ENCODE assay signal across 8 cellular contexts in genomic region chr1:145956361-145956760, GRCh38. TPM values are rescaled to one million over a fixed set of nuclear protein-coding genes. Genes with fewer than 3 reads are reported as not detected.
A peak's percentile ranks its signal among the peaks of the same experiment; 100 is the strongest.
DNase-seq lines count a peak whose midpoint lies in the region; ATAC-seq, FAIRE-seq and TF ChIP-seq lines count a peak whose summit lies in the region.
"Had no signal": no experiment of that assay in that cellular context is flagged by ENCODE, and none has a peak within 500 bp of the region (broad histone marks: within the 10 kb centered on the region; RNA-seq: fewer than 3 reads in every experiment).

No MANE protein-coding gene starts in this region.

- no peak overlapping the region for H3K27ac Mint-ChIP-seq in activated T-helper 2 cell treated with anti-CD3 and anti-CD28 coated beads, Interferon-gamma antibody, Interleukin-2, Interleukin-4, amounts not matched to agents 10 μg/mL and 5 μg/mL and 100 μg/mL, durations not matched to agents 14 hours and 24 hours and 36 hours

- H3K27me3 Mint-ChIP-seq in activated T-helper 2 cell treated with anti-CD3 and anti-CD28 coated beads, Interferon-gamma antibody, Interleukin-2, Interleukin-4, amounts not matched to agents 10 μg/mL and 5 μg/mL and 100 μg/mL, durations not matched to agents 14 hours and 24 hours and 36 hours (ENCODE audit: low read depth), result no peaks in the 10 kb centered on the region

- no peaks in the 10 kb centered on the region for H3K9me3 Mint-ChIP-seq in activated T-helper 2 cell treated with anti-CD3 and anti-CD28 coated beads, Interferon-gamma antibody, Interleukin-2, Interleukin-4, amounts not matched to agents 10 μg/mL and 5 μg/mL and 100 μg/mL, durations not matched to agents 14 hours and 24 hours and 36 hours

- H3K36me3 Mint-ChIP-seq in activated T-helper 2 cell treated with anti-CD3 and anti-CD28 coated beads, Interferon-gamma antibody, Interleukin-2, Interleukin-4, amounts not matched to agents 10 μg/mL and 5 μg/mL and 100 μg/mL, durations not matched to agents 14 hours and 24 hours and 36 hours (ENCODE audit: low read depth), result peaks cover 22% of the 10 kb centered on the region

- H3K4me3 Mint-ChIP-seq in activated T-helper 2 cell treated with anti-CD3 and anti-CD28 coated beads, Interferon-gamma antibody, Interleukin-2, Interleukin-4, amounts not matched to agents 10 μg/mL and 5 μg/mL and 100 μg/mL, durations not matched to agents 14 hours and 24 hours and 36 hours (ENCODE audit: low read depth), result peak overlapping the region; percentile 98

- DNase-seq in activated T-helper 2 cell treated with anti-CD3 and anti-CD28 coated beads, Interferon-gamma antibody, Interleukin-2, Interleukin-4, amounts not matched to agents 10 μg/mL and 5 μg/mL and 100 μg/mL, durations not matched to agents 14 hours and 24 hours and 36 hours (ENCODE audit: low spot score), result no peak
- DNase-seq in kidney, result no peak
- DNase-seq: KG1 had no signal

- intact Hi-C loops in activated T-helper 2 cell treated with anti-CD3 and anti-CD28 coated beads, Interferon-gamma antibody, Interleukin-2, Interleukin-4, amounts not matched to agents 10 μg/mL and 5 μg/mL and 100 μg/mL, durations not matched to agents 14 hours and 24 hours and 36 hours (cut with micrococcal nuclease), result no loop called here
- intact Hi-C loops in kidney (cut with DNase I), result no loop called here

- H3K9me3 ChIP-seq in HUES6 (ENCODE audit: control insufficient read depth, insufficient read depth, low read depth, low read length), result no peaks in the 10 kb centered on the region
- no peaks in the 10 kb centered on the region for H3K9me3 ChIP-seq in kidney (ENCODE audit: control insufficient read depth in 1 of 2, low read length in 2 of 2)
- H3K9me3 ChIP-seq in stomach smooth muscle (ENCODE audit: control insufficient read depth in 2 of 2, low read length in 2 of 2), result no peaks in the 10 kb centered on the region

- H3K4me1 ChIP-seq in HUES6 (ENCODE audit: control insufficient read depth, insufficient read depth, low read length) (peaks cover 10% of the 10 kb centered on the region; the same call in 1 of the 2 replicates), kidney (ENCODE audit: control insufficient read depth in 1 of 2, insufficient read depth in 1 of 2, low read depth in 1 of 2, low read length in 2 of 2) (peaks cover 10 to 11% of the 10 kb centered on the region in 2 donors), stomach smooth muscle (ENCODE audit: control insufficient read depth, insufficient read depth, low read length) (peaks cover 43% of the 10 kb centered on the region)

- TF ChIP-seq CTCF in kidney (IDR thresholded peaks at IDR 0.05; ENCODE audit: borderline replicate concordance, extremely low read depth, insufficient read depth), result no peak

- H3K4me1 Mint-ChIP-seq in activated T-helper 2 cell treated with anti-CD3 and anti-CD28 coated beads, Interferon-gamma antibody, Interleukin-2, Interleukin-4, amounts not matched to agents 10 μg/mL and 5 μg/mL and 100 μg/mL, durations not matched to agents 14 hours and 24 hours and 36 hours (ENCODE audit: low read depth), result peaks cover 56% of the 10 kb centered on the region

- H3K9ac ChIP-seq in HUES6 (ENCODE audit: low read length), result no peak overlapping the region
- peak overlapping the region; percentile 64 to 76 for H3K9ac ChIP-seq in kidney (ENCODE audit: low read length in 2 of 2)
- peak overlapping the region; percentile 84 for H3K9ac ChIP-seq in stomach smooth muscle (ENCODE audit: low read length in 2 of 2)

- ATAC-seq in GM19351 (IDR thresholded peaks at IDR 0.05; ENCODE audit: unreplicated experiment) (no peak), GM21367 (IDR thresholded peaks at IDR 0.05; ENCODE audit: unreplicated experiment) (no peak), GM21381 (IDR thresholded peaks at IDR 0.05; ENCODE audit: unreplicated experiment) (no peak)

- H3K27ac ChIP-seq in HUES6 (ENCODE audit: low read depth, low read length) (no peak overlapping the region), kidney (ENCODE audit: low read depth in 2 of 2, low read length in 2 of 2) (peak overlapping the region; percentile 86 to 91), stomach smooth muscle (ENCODE audit: low read length) (peak overlapping the region; percentile 92)

- H3K36me3 ChIP-seq in HUES6 (ENCODE audit: control insufficient read depth, insufficient read depth, low read length), result no peaks in the 10 kb centered on the region
- no peaks in the 10 kb centered on the region for H3K36me3 ChIP-seq in kidney (ENCODE audit: control insufficient read depth in 1 of 2, insufficient read depth in 2 of 2, low read length in 2 of 2)
- H3K36me3 ChIP-seq in stomach smooth muscle (ENCODE audit: control insufficient read depth in 2 of 2, insufficient read depth in 2 of 2, low read length in 2 of 2), result peaks cover 0 to 2% of the 10 kb centered on the region in 2 donors

- H3K27me3 ChIP-seq in HUES6 (ENCODE audit: control insufficient read depth, insufficient read depth, low read length), result peaks cover 57% of the 10 kb centered on the region
- H3K27me3 ChIP-seq in stomach smooth muscle (ENCODE audit: control insufficient read depth in 1 of 2, insufficient read depth in 2 of 2, low read length in 2 of 2), result no peaks in the 10 kb centered on the region

- H3K4me3 ChIP-seq in HUES6 (ENCODE audit: low read depth, low read length) (peak overlapping the region; percentile 66; the same call in 1 of the 2 replicates), kidney (ENCODE audit: low read length in 2 of 2) (peak overlapping the region; percentile 76 to 83), stomach smooth muscle (ENCODE audit: low read length in 2 of 2) (peak overlapping the region; percentile 63 to 86)

- FAIRE-seq in kidney (lab: Jason Lieb, UNC), result no peak

RNA-seq across cellular contexts. Expression of gene LIX1L, which starts 1.5 kb away (rescaled TPM):
- total RNA-seq in activated T-helper 2 cell treated with anti-CD3 and anti-CD28 coated beads, Interferon-gamma antibody, Interleukin-2, Interleukin-4, amounts not matched to agents 10 μg/mL and 5 μg/mL and 100 μg/mL, durations not matched to agents 14 hours and 24 hours and 36 hours, result 38.1 and 39.4 TPM in 2 replicates
- total RNA-seq in kidney, result 27.8 TPM
- 10.0 TPM for polyA plus RNA-seq in kidney (ENCODE audit: insufficient read depth, low read depth, low replicate concordance)

RNA-seq across cellular contexts. Expression of gene ANKRD34A, which starts 8.0 kb away (rescaled TPM):
- total RNA-seq in activated T-helper 2 cell treated with anti-CD3 and anti-CD28 coated beads, Interferon-gamma antibody, Interleukin-2, Interleukin-4, amounts not matched to agents 10 μg/mL and 5 μg/mL and 100 μg/mL, durations not matched to agents 14 hours and 24 hours and 36 hours, result 4.1 TPM in 2 replicates
- 0.76 TPM for total RNA-seq in kidney
- polyA plus RNA-seq in kidney (ENCODE audit: insufficient read depth, low read depth, low replicate concordance), result 0.37 TPM

RNA-seq across cellular contexts. Expression of gene POLR3GL, which starts 8.1 kb away (rescaled TPM):
- 13.2 and 14.7 TPM in 2 replicates for total RNA-seq in activated T-helper 2 cell treated with anti-CD3 and anti-CD28 coated beads, Interferon-gamma antibody, Interleukin-2, Interleukin-4, amounts not matched to agents 10 μg/mL and 5 μg/mL and 100 μg/mL, durations not matched to agents 14 hours and 24 hours and 36 hours
- total RNA-seq in kidney, result 19.0 TPM
- polyA plus RNA-seq in kidney (ENCODE audit: insufficient read depth, low read depth, low replicate concordance), result 45.6 TPM

RNA-seq across cellular contexts. Expression of gene RBM8A, which starts 29.1 kb away (rescaled TPM):
- 270 and 287 TPM in 2 replicates for total RNA-seq in activated T-helper 2 cell treated with anti-CD3 and anti-CD28 coated beads, Interferon-gamma antibody, Interleukin-2, Interleukin-4, amounts not matched to agents 10 μg/mL and 5 μg/mL and 100 μg/mL, durations not matched to agents 14 hours and 24 hours and 36 hours
- 131 TPM for total RNA-seq in kidney
- 105 TPM for polyA plus RNA-seq in kidney (ENCODE audit: insufficient read depth, low read depth, low replicate concordance)

RNA-seq across cellular contexts. Expression of gene PEX11B, which starts 37.8 kb away (rescaled TPM):
- total RNA-seq in activated T-helper 2 cell treated with anti-CD3 and anti-CD28 coated beads, Interferon-gamma antibody, Interleukin-2, Interleukin-4, amounts not matched to agents 10 μg/mL and 5 μg/mL and 100 μg/mL, durations not matched to agents 14 hours and 24 hours and 36 hours, result 22.1 and 23.4 TPM in 2 replicates
- 35.7 TPM for total RNA-seq in kidney
- 50.5 TPM for polyA plus RNA-seq in kidney (ENCODE audit: insufficient read depth, low read depth, low replicate concordance)
